In genomic region chr15:78527325-78527724, GRCh38 we compare ENCODE assay signal across 28 cellular contexts.
"Had no signal": no experiment of that assay in that cellular context is flagged by ENCODE, and none has a peak within 500 bp of the region (broad histone marks: within the 10 kb centered on the region; RNA-seq: fewer than 3 reads in every experiment).

No MANE protein-coding gene starts in this region.

- H3K4me2 ChIP-seq: hepatocyte had no signal

- H3K4me1 ChIP-seq: foreskin keratinocyte, gastroesophageal sphincter, heart left ventricle, left lung, psoas muscle, sigmoid colon, testis, tibial artery had no signal

- H3K9me3 Mint-ChIP-seq: naive thymus-derived CD8-positive, alpha-beta T cell; type B pancreatic cell had no signal

- H3K36me3 Mint-ChIP-seq: stimulated activated memory B cell treated with anti-CD40 and anti-IgM and Interleukin-4, amounts not matched to agents 10 μg/mL and 1 μg/mL and 100 μg/mL, for 72 hours; type B pancreatic cell had no signal

- H3K27me3 ChIP-seq: dorsolateral prefrontal cortex, foreskin keratinocyte, gastroesophageal sphincter, heart left ventricle, hepatocyte, left lung, ovary, sigmoid colon, testis, tibial artery had no signal

- H3K4me1 Mint-ChIP-seq: naive thymus-derived CD8-positive, alpha-beta T cell; nephron progenitor cell; stimulated activated memory B cell treated with anti-CD40 and anti-IgM and Interleukin-4, amounts not matched to agents 10 μg/mL and 1 μg/mL and 100 μg/mL, for 72 hours had no signal

- H3K27me3 Mint-ChIP-seq: stimulated activated memory B cell treated with anti-CD40 and anti-IgM and Interleukin-4, amounts not matched to agents 10 μg/mL and 1 μg/mL and 100 μg/mL, for 72 hours; type B pancreatic cell had no signal

- H3K4me3 Mint-ChIP-seq: naive thymus-derived CD8-positive, alpha-beta T cell; nephron progenitor cell; stimulated activated memory B cell treated with anti-CD40 and anti-IgM and Interleukin-4, amounts not matched to agents 10 μg/mL and 1 μg/mL and 100 μg/mL, for 72 hours; type B pancreatic cell had no signal

- H3K9me3 ChIP-seq: gastroesophageal sphincter, heart left ventricle, left lung, ovary, psoas muscle, sigmoid colon, testis, tibial artery had no signal

- H3K27ac ChIP-seq: dorsolateral prefrontal cortex, epithelial cell of prostate, foreskin keratinocyte, gastroesophageal sphincter, heart left ventricle, hepatocyte, left lung, ovary, psoas muscle, sigmoid colon, testis, tibial artery had no signal

- H3K79me2 ChIP-seq: hepatocyte had no signal

- DNase-seq: dorsolateral prefrontal cortex; effector CD4-positive, alpha-beta T cell; foreskin keratinocyte; heart left ventricle; kidney; left lung; mesendoderm; naive thymus-derived CD8-positive, alpha-beta T cell; nephron progenitor cell; nucleus accumbens; ovary; posterior cingulate gyrus; psoas muscle; right cardiac atrium; sigmoid colon; stimulated activated CD4-positive, alpha-beta T cell treated with anti-CD3 and anti-CD28 coated beads, Interleukin-2, amount 100 ng/mL, for 24 hours; stimulated activated CD4-positive, alpha-beta T cell treated with anti-CD3 and anti-CD28 coated beads, Interleukin-4, amount 100 ng/mL, for 4 hours; stimulated activated naive CD8-positive, alpha-beta T cell treated with anti-CD3 and anti-CD28 coated beads, Interleukin-15, Interleukin-2, amounts not matched to agents 100 U/mL and 50 U/mL, for 24 hours; substantia nigra; testis; tibial artery had no signal

- ATAC-seq: esophagus mucosa; foreskin keratinocyte; gastroesophageal sphincter; heart left ventricle; naive thymus-derived CD8-positive, alpha-beta T cell; psoas muscle; right cardiac atrium; stimulated activated memory B cell treated with anti-CD40 and anti-IgM and Interleukin-4, amounts not matched to agents 10 μg/mL and 1 μg/mL and 100 μg/mL, for 72 hours; stimulated activated naive CD8-positive, alpha-beta T cell treated with anti-CD3 and anti-CD28 coated beads, Interleukin-15, Interleukin-2, amounts not matched to agents 100 U/mL and 50 U/mL, for 24 hours had no signal

- FAIRE-seq: colon, kidney had no signal

- H3K4me3 ChIP-seq: dorsolateral prefrontal cortex, gastroesophageal sphincter, heart left ventricle, hepatocyte, left lung, ovary, psoas muscle, sigmoid colon, testis, tibial artery had no signal

- H2AFZ ChIP-seq: hepatocyte had no signal

- H3K36me3 ChIP-seq: left lung, ovary, sigmoid colon had no signal

- H3K27ac Mint-ChIP-seq: naive thymus-derived CD8-positive, alpha-beta T cell; nephron progenitor cell; stimulated activated memory B cell treated with anti-CD40 and anti-IgM and Interleukin-4, amounts not matched to agents 10 μg/mL and 1 μg/mL and 100 μg/mL, for 72 hours; type B pancreatic cell had no signal
